ENCODE assay signal across 1 cellular context in the genomic region with DNA sequence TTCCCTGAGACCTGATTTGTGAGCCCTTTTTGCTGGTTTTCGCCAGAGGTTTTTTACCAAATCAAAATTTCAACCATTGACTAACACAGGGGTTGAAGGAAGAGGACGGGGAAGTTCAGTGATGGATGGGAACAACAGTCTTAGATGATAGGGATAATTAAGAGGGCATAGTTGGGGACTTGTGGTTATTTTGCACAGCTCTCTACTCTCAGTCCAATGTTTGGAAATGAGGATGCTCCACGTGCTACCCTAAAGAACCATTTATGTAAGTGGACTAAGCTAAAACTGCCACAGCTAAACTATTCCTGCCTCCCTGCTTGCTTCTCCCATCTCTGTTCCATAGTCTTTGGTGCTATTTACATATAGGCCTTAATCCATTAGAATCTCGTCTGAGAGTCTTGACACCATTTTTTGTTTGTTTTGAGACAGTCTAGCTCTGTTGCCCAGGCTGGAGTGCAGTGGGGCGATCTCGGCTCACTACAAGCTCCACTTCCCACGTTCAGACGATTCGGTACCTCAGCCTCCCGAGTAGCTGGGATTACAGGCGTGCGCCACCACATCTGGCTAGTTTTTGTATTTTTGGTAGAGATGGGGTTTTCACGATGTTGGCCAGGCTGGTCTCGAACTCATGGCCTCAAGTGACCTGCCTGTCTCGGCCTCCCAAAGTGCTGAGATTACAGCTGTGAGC.
TF ChIP-seq lines count a peak whose summit lies in the region.

No MANE protein-coding gene starts in this region.

TF ChIP-seq in HEK293, 187 proteins besides CTCF, POLR2A, EP300 and RAD21 (continued from another document):
- no peak for TF ChIP-seq ZSCAN4 (tag by site-specific recombination; IDR thresholded peaks at IDR 0.05)
